Comparison of ENCODE assay signal across 12 cellular contexts in the genomic region with DNA sequence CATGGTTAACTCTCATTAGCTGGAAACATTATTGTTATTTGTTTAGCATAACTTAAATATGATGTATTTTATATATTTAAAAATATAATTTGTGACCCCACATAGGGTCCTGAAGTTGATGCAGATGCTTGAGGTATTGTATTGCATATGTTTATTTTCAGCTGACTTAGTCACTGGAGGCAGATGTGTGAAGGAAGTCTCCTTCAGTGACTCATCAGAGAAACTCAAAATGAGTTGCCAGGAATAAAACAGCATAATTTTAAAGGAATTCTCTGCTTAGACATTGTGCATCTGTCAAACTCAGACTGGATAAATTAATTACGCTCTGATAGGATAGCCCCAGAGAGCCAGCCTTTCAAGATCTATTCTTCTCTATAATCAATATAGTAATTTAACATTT.
DNase-seq lines count a peak whose midpoint lies in the region; ATAC-seq and TF ChIP-seq lines count a peak whose summit lies in the region.
"Had no signal": no experiment of that assay in that cellular context is flagged by ENCODE, and none has a peak within 500 bp of the region (broad histone marks: within the 10 kb centered on the region; RNA-seq: fewer than 3 reads in every experiment).

No MANE protein-coding gene starts in this region.

- H3K4me3 ChIP-seq in HFF-Myc (replicated peaks; ENCODE audit: low read depth, low read length): no peak overlapping the region
- H3K4me3 ChIP-seq in foreskin fibroblast (ENCODE audit: low read depth in 1 of 2, low read length in 2 of 2): no peak overlapping the region
- H3K4me3 ChIP-seq: A549 had no signal

- in situ Hi-C loops in ACHN (cut with HindIII; ENCODE audit: low pct_ligation_motif_present, low pct_unique_long_range_greater_than_20kb, low sequenced_read_pairs): no loop called here

- DNase-seq in ACHN (peak; percentile 46), HFF-Myc (ENCODE audit: extremely low read depth, low read depth) (peak; percentile 59), amniotic stem cell (lab: John Stamatoyannopoulos, UW) (peak; percentile 71), foreskin fibroblast (peak; percentile 56 to 81), NCI-H146 treated with DMSO at 0.1 percent for 48 hours (lab: John Stamatoyannopoulos, UW; ENCODE audit: unreplicated experiment) (no peak), head of caudate nucleus (no peak), OCI-M2 (lab: John Stamatoyannopoulos, UW; ENCODE audit: unreplicated experiment) (no peak)
- DNase-seq: activated naive CD4-positive, alpha-beta T cell treated with Interleukin-2 at 50 U/mL for 16 hours; DMS 273 treated with DMSO at 0.1 percent for 48 hours; NCI-H1048 had no signal

- TF ChIP-seq CTCF in HFF-Myc (IDR thresholded peaks at IDR 0.05; ENCODE audit: low read depth, low read length, missing control alignments) (no peak), foreskin fibroblast (IDR thresholded peaks at IDR 0.05; ENCODE audit: low read depth, low read length) (no peak)

- intact Hi-C loops in head of caudate nucleus (cut with DNase I): no loop called here

- no peak for ATAC-seq in GM19397 (IDR thresholded peaks at IDR 0.05; ENCODE audit: unreplicated experiment)
- ATAC-seq: A549 had no signal

Comparison
In these comparisons a context has a peak if more than half of its experiments do, and no peak if none do; other contexts are left out.
1. DNase-seq: peak in ACHN (single experiment), HFF-Myc (single experiment), amniotic stem cell (single experiment) and foreskin fibroblast (2 of 2); none in NCI-H146 treated with DMSO at 0.1 percent for 48 hours (single experiment), head of caudate nucleus (0 of 42) and OCI-M2 (single experiment).